Comparison of ENCODE assay signal across 27 cellular contexts in genomic region chr14:66345986-66346385, GRCh38.
"Had no signal": no experiment of that assay in that cellular context is flagged by ENCODE, and none has a peak within 500 bp of the region (broad histone marks: within the 10 kb centered on the region; RNA-seq: fewer than 3 reads in every experiment).

No MANE protein-coding gene starts in this region.

- DNase-seq: dermis blood vessel endothelial cell; dorsolateral prefrontal cortex; effector CD4-positive, alpha-beta T cell; effector memory CD4-positive, alpha-beta T cell; erythroblast; esophagus squamous epithelium; foreskin fibroblast; foreskin melanocyte; gastrocnemius medialis; glutamatergic neuron; head of caudate nucleus; heart right ventricle; hippocampal formation; immature natural killer cell; islet precursor cell; kidney; kidney glomerular epithelial cell; left colon; left ventricle myocardium inferior; lower lobe of right lung; mesenchymal stem cell; midbrain; naive thymus-derived CD4-positive, alpha-beta T cell had no signal

- H3K27ac ChIP-seq: coronary artery, dorsolateral prefrontal cortex, epithelial cell of prostate, esophagus squamous epithelium, gastrocnemius medialis, heart right ventricle, left ventricle myocardium inferior, lower lobe of right lung had no signal

- H3K27me3 ChIP-seq: dorsolateral prefrontal cortex, esophagus squamous epithelium, gastrocnemius medialis, heart right ventricle had no signal

- H3K4me3 ChIP-seq: coronary artery, dorsolateral prefrontal cortex, esophagus squamous epithelium, gastrocnemius medialis, heart right ventricle, left ventricle myocardium inferior, lower lobe of right lung had no signal

- H3K4me1 ChIP-seq: esophagus squamous epithelium, gastrocnemius medialis, heart right ventricle, left ventricle myocardium inferior, lower lobe of right lung had no signal

- FAIRE-seq: colon, endometrium, kidney had no signal

- H3K36me3 ChIP-seq: esophagus squamous epithelium, gastrocnemius medialis, heart right ventricle, left ventricle myocardium inferior, lower lobe of right lung had no signal
